8 cellular contexts compared by ENCODE assay signal in the genomic region with DNA sequence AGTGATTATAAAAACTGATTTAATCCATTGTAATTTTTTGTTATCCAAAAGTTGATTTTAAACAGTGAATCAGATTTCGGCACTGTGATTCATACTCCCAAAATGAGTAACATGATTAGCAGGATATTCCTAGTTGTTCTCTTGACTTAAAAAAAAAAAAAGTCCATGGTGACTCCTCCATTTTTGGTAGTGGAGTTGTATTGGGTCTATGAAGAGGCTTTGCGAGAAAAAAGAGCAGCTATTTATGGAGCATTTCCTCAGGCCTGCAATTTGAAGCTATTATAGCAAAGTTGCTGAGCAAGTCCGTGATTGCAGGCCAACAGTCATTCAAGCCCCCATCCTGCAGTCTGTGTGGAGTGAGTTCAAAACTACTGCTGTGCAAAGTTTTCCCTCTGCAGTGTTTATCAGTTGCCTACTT. TPM values are rescaled to one million over a fixed set of nuclear protein-coding genes. Genes with fewer than 3 reads are reported as not detected.
A peak's percentile ranks its signal among the peaks of the same experiment; 100 is the strongest.
DNase-seq lines count a peak whose midpoint lies in the region; FAIRE-seq and TF ChIP-seq lines count a peak whose summit lies in the region.
"Had no signal": no experiment of that assay in that cellular context is flagged by ENCODE, and none has a peak within 500 bp of the region (broad histone marks: within the 10 kb centered on the region; RNA-seq: fewer than 3 reads in every experiment).

No MANE protein-coding gene starts in this region.

- TF ChIP-seq CTCF in endothelial cell of umbilical vein (IDR thresholded peaks at IDR 0.05; ENCODE audit: extremely low read depth in 1 of 2, insufficient read depth in 1 of 2, low read depth in 1 of 2, low read length in 2 of 2) (no peak), uterus (IDR thresholded peaks at IDR 0.05) (no peak)

- H2AFZ ChIP-seq in endothelial cell of umbilical vein (ENCODE audit: low read depth, low read length) = no peak overlapping the region

- H3K79me2 ChIP-seq in endothelial cell of umbilical vein (ENCODE audit: control insufficient read depth, insufficient read depth, low read length) = peaks cover 5% of the 10 kb centered on the region

- peaks cover 2% of the 10 kb centered on the region for H4K20me1 ChIP-seq in endothelial cell of umbilical vein (replicated peaks; ENCODE audit: control insufficient read depth, extremely low read depth, insufficient read depth, low read length)

- H3K9me3 ChIP-seq in endothelial cell of umbilical vein (replicated peaks; ENCODE audit: control insufficient read depth, insufficient read depth, low read length) (no peaks in the 10 kb centered on the region), uterus (no peaks in the 10 kb centered on the region)
- H3K9me3 ChIP-seq: right lobe of liver had no signal

- no peak for FAIRE-seq in endothelial cell of umbilical vein (lab: Jason Lieb, UNC)

- no peak overlapping the region for H3K27ac ChIP-seq in endothelial cell of umbilical vein (ENCODE audit: insufficient read depth, low read depth, low read length)
- H3K27ac ChIP-seq in uterus = peak overlapping the region; percentile 60 to 80
- H3K27ac ChIP-seq: right lobe of liver had no signal

- CTCF ChIA-PET in endothelial cell of umbilical vein (lab: Charles Lee) = interaction anchor here (0.6 to 1.2 kb wide), 2 partner anchors 9 to 345 kb away, joined by 3 to 4 read pairs; no protein-coding TSS in a partner anchor

- BruUV-seq in endothelial cell of umbilical vein (replicated peaks; lab: Mats Ljungman, UMichigan) = no TSS peak

- no peaks in the 10 kb centered on the region for H3K4me1 ChIP-seq in endothelial cell of umbilical vein (ENCODE audit: control insufficient read depth, extremely low read depth, insufficient read depth, low read length)
- H3K4me1 ChIP-seq in uterus = peaks cover 0 to 4% of the 10 kb centered on the region in 2 donors

- H3K36me3 ChIP-seq in endothelial cell of umbilical vein (ENCODE audit: control insufficient read depth in 2 of 2, extremely low read depth in 1 of 2, insufficient read depth in 2 of 2, low read length in 2 of 2) (no peaks in the 10 kb centered on the region), uterus (no peaks in the 10 kb centered on the region)
- H3K36me3 ChIP-seq: right lobe of liver had no signal

- dilution Hi-C loops in endothelial cell of umbilical vein (cut with MboI; ENCODE audit: extremely low pct_ligation_motif_present, low sequenced_read_pairs) = no loop called here

- no peak overlapping the region for H3K4me2 ChIP-seq in endothelial cell of umbilical vein (ENCODE audit: insufficient read depth, low read length)

- no peaks in the 10 kb centered on the region for H3K27me3 ChIP-seq in endothelial cell of umbilical vein (ENCODE audit: control insufficient read depth in 2 of 2, insufficient read depth in 2 of 2, low read length in 2 of 2)
- no peaks in the 10 kb centered on the region for H3K27me3 ChIP-seq in uterus
- H3K27me3 ChIP-seq: right lobe of liver had no signal

- no peak overlapping the region for H3K9ac ChIP-seq in endothelial cell of umbilical vein (replicated peaks; ENCODE audit: extremely low read depth, insufficient read depth, low read length)

- H3K4me3 ChIP-seq in endothelial cell of umbilical vein (replicated peaks in 1 of 3; ENCODE audit: insufficient read depth in 1 of 3, low read depth in 1 of 3, low read length in 3 of 3) (no peak overlapping the region), uterus (no peak overlapping the region)
- H3K4me3 ChIP-seq: right lobe of liver had no signal

- intact Hi-C loops in endothelial cell of umbilical vein (cut with micrococcal nuclease) (no loop called here), uterus (cut with DNase I; ENCODE audit: low total_unique reads) (no loop called here)

- no peak for TF ChIP-seq POLR2A in endothelial cell of umbilical vein (IDR thresholded peaks at IDR 0.05; ENCODE audit: low read depth, low read length)
- TF ChIP-seq POLR2A in uterus (IDR thresholded peaks at IDR 0.05) = no peak

- POLR2A ChIA-PET in endothelial cell of umbilical vein (lab: Charles Lee) = no interaction called here

- no peaks in the 10 kb centered on the region for H3K9me1 ChIP-seq in endothelial cell of umbilical vein (replicated peaks; ENCODE audit: control insufficient read depth, extremely low read depth, insufficient read depth, low read length)

- peak; percentile 72 for DNase-seq in NCI-H226
- peak; percentile 13 for DNase-seq in endothelial cell of umbilical vein (ENCODE audit: low read depth, low spot score)
- DNase-seq in left kidney (ENCODE audit: low read depth, low spot score) = peak; percentile 32
- DNase-seq in uterus = peak; percentile 33 to 63
- no peak for DNase-seq in NCI-H1105 (lab: John Stamatoyannopoulos, UW)
- DNase-seq in NCI-H1436 (lab: John Stamatoyannopoulos, UW) = no peak
- no peak for DNase-seq in NAMALWA (ENCODE audit: low spot score)
- DNase-seq: right lobe of liver had no signal

TF ChIP-seq in endothelial cell of umbilical vein, 7 proteins besides CTCF, POLR2A, EP300 and RAD21:
- TF ChIP-seq POLR2AphosphoS5 (IDR thresholded peaks at IDR 0.05; ENCODE audit: insufficient read depth, low read depth, low read length) (no peak), FOS (IDR thresholded peaks at IDR 0.05; ENCODE audit: borderline replicate concordance, insufficient read depth, low read length) (no peak), GATA2 (IDR thresholded peaks at IDR 0.05; ENCODE audit: insufficient read depth, insufficient read length, low read depth, low read length) (no peak), MYC (IDR thresholded peaks at IDR 0.05; ENCODE audit: low read depth, low read length) (no peak), EZH2 (IDR thresholded peaks at IDR 0.05; ENCODE audit: borderline replicate concordance, low read depth, low read length, severe bottlenecking) (no peak), JUN (IDR thresholded peaks at IDR 0.05; ENCODE audit: borderline replicate concordance, insufficient read depth, insufficient read length, low read depth) (no peak)
- TF ChIP-seq, protein P1, sequence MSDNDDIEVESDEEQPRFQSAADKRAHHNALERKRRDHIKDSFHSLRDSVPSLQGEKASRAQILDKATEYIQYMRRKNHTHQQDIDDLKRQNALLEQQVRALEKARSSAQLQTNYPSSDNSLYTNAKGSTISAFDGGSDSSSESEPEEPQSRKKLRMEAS (IDR thresholded peaks at IDR 0.05; ENCODE audit: insufficient read depth, insufficient read length) = no peak

RNA-seq across cellular contexts. Expression of gene YAP1, which starts 28.8 kb away (rescaled TPM):
- total RNA-seq in endothelial cell of umbilical vein (36.5 and 48.9 TPM in 2 replicates), uterus (100 to 1,000 TPM; 168 to 230 (median 194) TPM)
- 32.6 and 34.2 TPM in 2 replicates for polyA plus RNA-seq in endothelial cell of umbilical vein
- 28.6 and 30.4 TPM in 2 replicates for polyA plus RNA-seq in endothelial cell of umbilical vein (2011; cell fraction: cytosol; rRNA removed)
- 28.3 and 37.3 TPM in 2 replicates for polyA plus RNA-seq in endothelial cell of umbilical vein (2011; cell fraction: nucleus; rRNA removed)
- 27.5 and 31.0 TPM in 2 replicates for polyA plus RNA-seq in endothelial cell of umbilical vein (2012)
- 107 and 113 TPM in 2 replicates for polyA minus RNA-seq in endothelial cell of umbilical vein
- 94.9 TPM for polyA minus RNA-seq in endothelial cell of umbilical vein (2011; cell fraction: cytosol; rRNA and poly(A)+ RNA removed)
- 62.5 and 65.3 TPM in 2 replicates for polyA minus RNA-seq in endothelial cell of umbilical vein (2011; cell fraction: nucleus; rRNA and poly(A)+ RNA removed)

Comparison
In these comparisons a context has a peak if more than half of its experiments do, and no peak if none do; other contexts are left out.
1. DNase-seq: peak in NCI-H226 (single experiment), endothelial cell of umbilical vein (single experiment), left kidney (single experiment) and uterus (2 of 2); none in NCI-H1105 (single experiment), NCI-H1436 (single experiment) and NAMALWA (single experiment).